In genomic region chr4:87758278-87758677, GRCh38 we compare ENCODE assay signal across 1 cellular context.
TF ChIP-seq lines count a peak whose summit lies in the region.

No MANE protein-coding gene starts in this region.

TF ChIP-seq in HepG2, 621 proteins besides CTCF, POLR2A, EP300 and RAD21 (continued from another document):
- no peak for TF ChIP-seq ATF2 (CRISPR knock-in tag; IDR thresholded peaks at IDR 0.05)
